Comparison of ENCODE assay signal across 11 cellular contexts in the genomic region with DNA sequence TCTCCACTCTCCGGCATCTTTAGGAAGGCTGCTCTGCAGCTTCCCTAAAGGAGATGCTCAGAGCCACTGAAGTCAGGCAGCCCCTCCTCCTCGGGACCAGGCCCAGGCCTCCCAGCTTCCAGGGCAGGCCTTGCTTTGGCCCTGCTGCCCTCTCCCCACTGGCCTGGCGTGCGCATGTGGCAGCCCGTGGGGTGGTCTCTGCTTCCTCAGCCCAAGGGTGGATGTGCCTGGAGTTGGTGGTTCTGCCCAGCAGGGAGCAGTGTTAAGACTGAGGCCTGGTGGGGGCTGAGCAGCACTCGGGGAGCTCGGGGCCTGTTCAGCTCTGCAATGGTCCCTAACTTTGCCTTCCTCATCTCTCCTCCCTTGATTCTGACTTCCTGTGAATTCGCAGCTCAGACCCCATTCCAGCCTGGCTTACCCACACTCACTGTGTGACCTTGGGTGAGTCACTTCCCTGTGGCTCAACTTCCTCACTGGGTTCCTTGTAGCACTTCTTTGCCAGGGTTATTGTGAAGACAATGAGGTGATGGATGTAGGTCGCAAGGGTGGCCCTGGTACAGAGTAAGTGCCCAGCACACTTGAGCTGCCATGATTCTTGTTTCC.
A peak's percentile ranks its signal among the peaks of the same experiment; 100 is the strongest.
DNase-seq lines count a peak whose midpoint lies in the region; ATAC-seq, FAIRE-seq and TF ChIP-seq lines count a peak whose summit lies in the region.
"Had no signal": no experiment of that assay in that cellular context is flagged by ENCODE, and none has a peak within 500 bp of the region (broad histone marks: within the 10 kb centered on the region; RNA-seq: fewer than 3 reads in every experiment).

No MANE protein-coding gene starts in this region.

- H3K27me3 ChIP-seq in Loucy (ENCODE audit: insufficient read depth, low read length, poor library complexity, severe bottlenecking) = no peaks in the 10 kb centered on the region
- no peaks in the 10 kb centered on the region for H3K27me3 ChIP-seq in bronchial epithelial cell (ENCODE audit: control insufficient read depth, insufficient read depth, low read length)
- no peaks in the 10 kb centered on the region for H3K27me3 ChIP-seq in naive thymus-derived CD4-positive, alpha-beta T cell (ENCODE audit: control insufficient read depth in 2 of 2, insufficient read depth in 2 of 2, low read length in 2 of 2)
- H3K27me3 ChIP-seq in aorta (ENCODE audit: control insufficient read depth in 1 of 2, insufficient read depth in 2 of 2, low read length in 1 of 2) = no peaks in the 10 kb centered on the region
- H3K27me3 ChIP-seq: body of pancreas had no signal

- H3K4me1 ChIP-seq in Loucy (ENCODE audit: insufficient read depth, low read length, poor library complexity, severe bottlenecking) (no peaks in the 10 kb centered on the region), aorta (ENCODE audit: control insufficient read depth in 1 of 2, insufficient read depth in 2 of 2, low read length in 2 of 2) (no peaks in the 10 kb centered on the region)
- peaks cover 0 to 1% of the 10 kb centered on the region in 2 donors for H3K4me1 ChIP-seq in naive thymus-derived CD4-positive, alpha-beta T cell (ENCODE audit: control insufficient read depth in 2 of 2, insufficient read depth in 2 of 2, low read length in 2 of 2)

- H4K20me1 ChIP-seq in Loucy (ENCODE audit: insufficient read depth, low read length, poor library complexity, severe bottlenecking) = no peaks in the 10 kb centered on the region

- H3K4me2 ChIP-seq in Loucy (ENCODE audit: low read depth, low read length, poor library complexity, severe bottlenecking) = no peak overlapping the region

- no peaks in the 10 kb centered on the region for H3K9me2 ChIP-seq in Loucy (replicated peaks; ENCODE audit: low read depth, low read length)

- POLR2A ChIA-PET in naive thymus-derived CD4-positive, alpha-beta T cell (lab: Charles Lee) = interaction anchor here (0.5 to 1.3 kb wide), 2 partner anchors 11 to 17 kb away, joined by 3 to 7 read pairs; no protein-coding TSS in a partner anchor

- 90 to 93% methylated on average over 9 of the region's 9 CpGs for WGBS in aorta, 2 donors

- DNase-seq in D341Med (ENCODE audit: low spot score) = peak; percentile 45
- peak; percentile 44 for DNase-seq in bronchial epithelial cell (ENCODE audit: low read depth)
- DNase-seq in naive thymus-derived CD4-positive, alpha-beta T cell = no peak
- DNase-seq in aorta = no peak
- no peak for DNase-seq in caudate nucleus (lab: John Stamatoyannopoulos, UW)
- no peak for DNase-seq in foreskin melanocyte
- DNase-seq in stimulated activated CD4-positive, alpha-beta T cell treated with anti-CD3 and anti-CD28 coated beads, Interleukin-2, amount 100 ng/mL, for 48 hours = no peak
- DNase-seq: DMS 273 treated with DMSO at 0.1 percent for 48 hours, natural killer cell had no signal

- H3K36me3 ChIP-seq in Loucy (ENCODE audit: insufficient read depth, low read length) (no peaks in the 10 kb centered on the region), bronchial epithelial cell (ENCODE audit: control insufficient read depth, insufficient read depth, low read length) (no peaks in the 10 kb centered on the region), aorta (ENCODE audit: control insufficient read depth in 1 of 2, insufficient read depth in 2 of 2, low read length in 1 of 2) (no peaks in the 10 kb centered on the region)
- H3K36me3 ChIP-seq in naive thymus-derived CD4-positive, alpha-beta T cell (ENCODE audit: control insufficient read depth in 2 of 3, insufficient read depth in 3 of 3, low read length in 3 of 3) = peaks cover 0 to 7% (median 0%) of the 10 kb centered on the region in 3 experiments

- H3K27ac ChIP-seq in naive thymus-derived CD4-positive, alpha-beta T cell (ENCODE audit: low read depth, low read length) = no peak overlapping the region
- H3K27ac ChIP-seq in aorta (ENCODE audit: low read depth in 1 of 2, low read length in 2 of 2) (no peak overlapping the region), caudate nucleus (ENCODE audit: low read depth, low read length) (no peak overlapping the region)
- H3K27ac ChIP-seq: body of pancreas had no signal

- no peak overlapping the region for H2AFZ ChIP-seq in Loucy (ENCODE audit: low read length)

- no peak overlapping the region for H3K4me3 Mint-ChIP-seq in naive thymus-derived CD4-positive, alpha-beta T cell
- H3K4me3 Mint-ChIP-seq: natural killer cell had no signal

- H3K9ac ChIP-seq in Loucy (ENCODE audit: low read depth, low read length, poor library complexity, severe bottlenecking) = no peak overlapping the region

- intact Hi-C loops in naive thymus-derived CD4-positive, alpha-beta T cell (cut with micrococcal nuclease) = no loop called here
- intact Hi-C loops in aorta (cut with DNase I) = loop anchor here in 1 of 2 donors (10.0 kb wide), 1 partner anchor 57 kb away; no protein-coding TSS in a partner anchor

- H3K9me3 Mint-ChIP-seq in naive thymus-derived CD4-positive, alpha-beta T cell = no peaks in the 10 kb centered on the region
- H3K9me3 Mint-ChIP-seq: natural killer cell had no signal

- H3K4me3 ChIP-seq in Loucy (ENCODE audit: low read length, poor library complexity, severe bottlenecking) = no peak overlapping the region
- no peak overlapping the region for H3K4me3 ChIP-seq in bronchial epithelial cell (ENCODE audit: low read depth, low read length)
- no peak overlapping the region for H3K4me3 ChIP-seq in naive thymus-derived CD4-positive, alpha-beta T cell (ENCODE audit: low read length)
- H3K4me3 ChIP-seq in aorta (ENCODE audit: low read length in 2 of 2) = no peak overlapping the region
- H3K4me3 ChIP-seq: body of pancreas had no signal

- H3F3A ChIP-seq in Loucy (ENCODE audit: low read depth) = no peaks in the 10 kb centered on the region

- CTCF ChIA-PET in naive thymus-derived CD4-positive, alpha-beta T cell (lab: Charles Lee) = no interaction called here

- H3K9me3 ChIP-seq in Loucy (ENCODE audit: insufficient read depth, low read depth, low read length) (no peaks in the 10 kb centered on the region), aorta (ENCODE audit: control insufficient read depth, low read length) (no peaks in the 10 kb centered on the region)
- no peaks in the 10 kb centered on the region for H3K9me3 ChIP-seq in naive thymus-derived CD4-positive, alpha-beta T cell (ENCODE audit: control insufficient read depth in 2 of 3, low read length in 3 of 3)
- H3K9me3 ChIP-seq: body of pancreas had no signal

- peak overlapping the region in 6 of 9 donors; percentile 25 to 66 (median 44) for H3K27ac Mint-ChIP-seq in naive thymus-derived CD4-positive, alpha-beta T cell

- TF ChIP-seq CTCF in Loucy (conservative IDR thresholded peaks at IDR 0.05; ENCODE audit: low read length) (0 out of 2 replicates have a peak, but pooled peaks have one; percentile 27), bronchial epithelial cell (IDR thresholded peaks at IDR 0.05; ENCODE audit: insufficient read depth, low read length, severe bottlenecking) (no peak)

- no peak for FAIRE-seq in bronchial epithelial cell (lab: Jason Lieb, UNC)

- peaks cover 0 to 13% (median 0%) of the 10 kb centered on the region in 5 donors for H3K36me3 Mint-ChIP-seq in naive thymus-derived CD4-positive, alpha-beta T cell
- H3K36me3 Mint-ChIP-seq: natural killer cell had no signal

- H3K4me1 Mint-ChIP-seq in naive thymus-derived CD4-positive, alpha-beta T cell = peaks cover 5 to 33% (median 19%) of the 10 kb centered on the region in 7 donors

- no peaks in the 10 kb centered on the region for H3K79me2 ChIP-seq in Loucy (ENCODE audit: insufficient read depth, low read length)

- H3K27me3 Mint-ChIP-seq in naive thymus-derived CD4-positive, alpha-beta T cell = no peaks in the 10 kb centered on the region

- peak; percentile 81 for ATAC-seq in naive thymus-derived CD4-positive, alpha-beta T cell
- ATAC-seq in aorta (ENCODE audit: low FRiP score) = no peak
- ATAC-seq: body of pancreas had no signal

Comparison
In these comparisons a context has a peak if more than half of its experiments do, and no peak if none do; other contexts are left out.
1. DNase-seq: peak in D341Med (single experiment) and bronchial epithelial cell (single experiment); none in naive thymus-derived CD4-positive, alpha-beta T cell (0 of 9), aorta (0 of 2), caudate nucleus (0 of 61), foreskin melanocyte (single experiment) and stimulated activated CD4-positive, alpha-beta T cell treated with anti-CD3 and anti-CD28 coated beads, Interleukin-2, amount 100 ng/mL, for 48 hours (0 of 2).